In the genomic region with DNA sequence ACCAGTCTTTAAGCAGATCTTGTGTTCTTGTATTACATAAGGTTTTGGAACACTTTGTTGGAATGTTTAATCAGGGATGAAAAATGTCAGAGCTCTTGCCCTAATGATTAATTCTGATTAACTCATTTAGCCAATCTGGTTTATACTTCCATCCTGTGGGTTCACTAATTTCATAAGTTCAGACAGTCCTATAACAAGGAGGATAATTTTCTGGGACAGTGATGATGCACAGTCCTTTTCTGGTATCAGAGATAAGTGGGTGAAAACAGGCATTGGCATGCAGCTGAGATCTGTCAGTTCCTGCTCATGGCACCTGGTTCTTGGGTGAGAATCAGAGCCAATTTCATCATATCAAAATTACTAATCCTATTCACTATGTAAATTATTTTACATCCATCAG, we compare ENCODE assay signal across 20 cellular contexts.
"Had no signal": no experiment of that assay in that cellular context is flagged by ENCODE, and none has a peak within 500 bp of the region (broad histone marks: within the 10 kb centered on the region; RNA-seq: fewer than 3 reads in every experiment).

No MANE protein-coding gene starts in this region.

- H3K27ac ChIP-seq: gastrocnemius medialis, heart right ventricle, left lung, lower lobe of right lung, pancreas, spleen, stomach had no signal

- H3K9me3 ChIP-seq: gastrocnemius medialis, heart right ventricle, left lung, lower lobe of right lung, pancreas, spleen, stomach had no signal

- H3K4me1 ChIP-seq: gastrocnemius medialis, left lung, lower lobe of right lung, pancreas, spleen, stomach had no signal

- H3K4me3 ChIP-seq: gastrocnemius medialis, heart right ventricle, left lung, lower lobe of right lung, pancreas, spleen, stomach had no signal

- DNase-seq: cerebellar nuclear complex; gastrocnemius medialis; heart right ventricle; hypothalamus; left lung; lower lobe of right lung; mesenchymal stem cell; naive B cell; occipital lobe; pancreas; spleen; stimulated activated CD4-positive, alpha-beta T cell treated with anti-CD3 and anti-CD28 coated beads, Interleukin-15, amount 100 ng/mL, for 24 hours; stimulated activated CD4-positive, alpha-beta T cell treated with anti-CD3 and anti-CD28 coated beads, Interleukin-1b, Interleukin-23, amount 100 ng/mL, for 48 hours; stimulated activated CD4-positive, alpha-beta T cell treated with anti-CD3 and anti-CD28 coated beads, Interleukin-4, amount 100 ng/mL, for 24 hours; stimulated activated naive B cell treated with anti-CD40 and anti-IgM and Interleukin-4, amounts not matched to agents 10 μg/mL and 1 μg/mL and 100 μg/mL, for 72 hours; stomach; substantia nigra; trophoblast cell had no signal

- ATAC-seq: esophagus mucosa; gastrocnemius medialis; left lung; lower lobe of right lung; pancreas; sciatic nerve; stimulated activated naive B cell treated with anti-CD40 and anti-IgM and Interleukin-4, amounts not matched to agents 10 μg/mL and 1 μg/mL and 100 μg/mL, for 72 hours had no signal

- H3K36me3 ChIP-seq: gastrocnemius medialis, heart right ventricle, left lung, lower lobe of right lung, pancreas, spleen, stomach had no signal

- H3K27me3 ChIP-seq: gastrocnemius medialis, heart right ventricle, left lung, pancreas, stomach had no signal
